9 cellular contexts compared by ENCODE assay signal in the genomic region with DNA sequence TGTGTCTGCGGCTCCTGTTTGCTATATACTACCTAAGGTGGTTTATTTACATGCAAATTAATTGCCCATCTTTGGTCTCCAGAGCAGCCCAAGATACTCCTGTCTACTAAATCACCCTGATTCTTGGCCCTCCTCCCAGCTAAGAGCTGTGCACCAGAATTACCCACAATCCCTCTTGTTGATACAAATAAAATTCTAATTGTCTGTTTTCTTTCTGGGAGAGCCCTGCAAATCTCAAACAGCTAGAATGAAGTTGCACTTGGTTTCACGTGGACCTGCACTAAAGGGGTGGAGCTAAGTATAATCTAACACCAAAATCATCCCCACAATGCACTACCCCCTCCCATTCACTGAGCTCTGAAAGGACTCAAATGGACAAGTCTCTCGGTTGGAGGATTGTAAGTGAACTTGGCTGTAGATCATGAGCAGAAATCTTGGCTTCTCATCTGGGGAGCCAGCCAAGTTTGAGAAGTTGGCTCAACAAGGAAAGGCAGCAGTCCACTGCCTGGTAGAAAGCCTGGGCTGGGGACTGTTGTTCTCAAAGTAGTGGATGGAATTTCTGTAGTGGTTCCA.
A peak's percentile ranks its signal among the peaks of the same experiment; 100 is the strongest.
DNase-seq lines count a peak whose midpoint lies in the region; ATAC-seq, FAIRE-seq and TF ChIP-seq lines count a peak whose summit lies in the region.
"Had no signal": no experiment of that assay in that cellular context is flagged by ENCODE, and none has a peak within 500 bp of the region (broad histone marks: within the 10 kb centered on the region; RNA-seq: fewer than 3 reads in every experiment).

No MANE protein-coding gene starts in this region.

- TF ChIP-seq CTCF in AG10803 (conservative IDR thresholded peaks at IDR 0.05; ENCODE audit: low read length) (no peak), neutrophil (IDR thresholded peaks at IDR 0.05) (no peak)

- no peak for ATAC-seq in GM21515 (IDR thresholded peaks at IDR 0.05; ENCODE audit: unreplicated experiment)
- ATAC-seq in HG03439 (IDR thresholded peaks at IDR 0.05; ENCODE audit: unreplicated experiment) = no peak

- H3K27me3 ChIP-seq in neutrophil = no peaks in the 10 kb centered on the region

- peak; percentile 76 for FAIRE-seq in endometrium (lab: Jason Lieb, UNC)

- H3K36me3 ChIP-seq in neutrophil = peaks cover 58% of the 10 kb centered on the region

- DNase-seq in AG10803 (ENCODE audit: low read depth) (peak; percentile 84), NCI-H1105 treated with DMSO at 0.1 percent for 48 hours (lab: John Stamatoyannopoulos, UW) (peak; percentile 76), NOMO-1 treated with dmso at 0.1 percent for 144 hours (lab: John Stamatoyannopoulos, UW; ENCODE audit: unreplicated experiment) (no peak)
- no peak for DNase-seq in stimulated activated naive CD4-positive, alpha-beta T cell treated with Interleukin-2 at 50 U/mL for 16 hours (lab: John Stamatoyannopoulos, UW)
- DNase-seq: activated effector memory CD4-positive, alpha-beta T cell treated with anti-CD3 and anti-CD28 coated beads, Interleukin-2, amount 50 U/mL, for 16 hours had no signal

- H3K4me3 ChIP-seq in AG10803 (ENCODE audit: low read length) (no peak overlapping the region), neutrophil (ENCODE audit: low read depth in 1 of 2, low read length in 1 of 2) (no peak overlapping the region)

- no peaks in the 10 kb centered on the region for H3K9me3 ChIP-seq in neutrophil

- H3K4me1 ChIP-seq in neutrophil (ENCODE audit: control insufficient read depth in 1 of 2, insufficient read depth in 1 of 2, low read depth in 1 of 2, low read length in 1 of 2) = peaks cover 60 to 70% of the 10 kb centered on the region in 2 experiments

- H3K27ac ChIP-seq in neutrophil = peak overlapping the region; percentile 88

Comparison
In these comparisons a context has a peak if more than half of its experiments do, and no peak if none do; other contexts are left out.
1. DNase-seq: peak in AG10803 (single experiment) and NCI-H1105 treated with DMSO at 0.1 percent for 48 hours (single experiment); none in NOMO-1 treated with dmso at 0.1 percent for 144 hours (single experiment) and stimulated activated naive CD4-positive, alpha-beta T cell treated with Interleukin-2 at 50 U/mL for 16 hours (single experiment).